Comparison of ENCODE assay signal across 29 cellular contexts in genomic region chr1:229600229-229600628, GRCh38.
"Had no signal": no experiment of that assay in that cellular context is flagged by ENCODE, and none has a peak within 500 bp of the region (broad histone marks: within the 10 kb centered on the region; RNA-seq: fewer than 3 reads in every experiment).

No MANE protein-coding gene starts in this region.

- H3K9me3 Mint-ChIP-seq: activated naive CD4-positive, alpha-beta T cell treated with anti-CD3 and anti-CD28 coated beads, Interleukin-2, amount 50 U/mL, for 72 hours; endodermal cell; naive thymus-derived CD8-positive, alpha-beta T cell; neural progenitor cell; T-helper 1 cell treated with Interleukin-12 subunit alpha and Interleukin-12 subunit beta and Interleukin-4 antibody, amounts not matched to agents 30 μg/mL and 1 μg/mL, for 36 hours had no signal

- H3K9ac ChIP-seq: neural progenitor cell had no signal

- H3K4me3 Mint-ChIP-seq: endodermal cell; naive thymus-derived CD8-positive, alpha-beta T cell; neural progenitor cell; T-helper 1 cell treated with Interleukin-12 subunit alpha and Interleukin-12 subunit beta and Interleukin-4 antibody, amounts not matched to agents 30 μg/mL and 1 μg/mL, for 36 hours had no signal

- H3K27ac ChIP-seq: adrenal gland, brain microvascular endothelial cell, left lung, lower lobe of right lung, neural progenitor cell, right atrium auricular region, testis, upper lobe of left lung, vagina had no signal

- FAIRE-seq: astrocyte, frontal cortex, islet of Langerhans had no signal

- H3K4me1 Mint-ChIP-seq: neural progenitor cell had no signal

- H3K4me3 ChIP-seq: adrenal gland, left lung, lower lobe of right lung, neural progenitor cell, right atrium auricular region, smooth muscle cell, testis, upper lobe of left lung, vagina had no signal

- H3K27me3 Mint-ChIP-seq: naive thymus-derived CD8-positive, alpha-beta T cell had no signal

- H3K27ac Mint-ChIP-seq: activated naive CD4-positive, alpha-beta T cell treated with anti-CD3 and anti-CD28 coated beads, Interleukin-2, amount 50 U/mL, for 72 hours; endodermal cell; naive thymus-derived CD8-positive, alpha-beta T cell; neural progenitor cell; T-helper 1 cell treated with Interleukin-12 subunit alpha and Interleukin-12 subunit beta and Interleukin-4 antibody, amounts not matched to agents 30 μg/mL and 1 μg/mL, for 36 hours had no signal

- H2AFZ ChIP-seq: neural progenitor cell had no signal

- H3K27me3 ChIP-seq: adrenal gland, brain microvascular endothelial cell, left lung, neural progenitor cell, right atrium auricular region, testis, upper lobe of left lung, vagina had no signal

- DNase-seq: activated CD4-positive, alpha-beta T cell treated with anti-CD3 and anti-CD28 coated beads, Interleukin-2, amount 50 U/mL, for 4 hours; activated naive CD4-positive, alpha-beta T cell; activated T-cell treated with anti-CD3 and anti-CD28 coated beads, Interleukin-2, amount 50 U/mL, for 1 hour; adrenal gland; brain microvascular endothelial cell; caudate nucleus; glutamatergic neuron; left lung; lower lobe of right lung; mesenchymal stem cell; naive thymus-derived CD8-positive, alpha-beta T cell; stimulated activated CD4-positive, alpha-beta T cell treated with anti-CD3 and anti-CD28 coated beads, Interleukin-1b, Interleukin-23, amount 100 ng/mL, for 48 hours; stimulated activated CD4-positive, alpha-beta T cell treated with anti-CD3 and anti-CD28 coated beads, Interleukin-4, amount 100 ng/mL, for 4 hours; stimulated activated CD8-positive, alpha-beta memory T cell treated with anti-CD3 and anti-CD28 coated beads, Interleukin-4, amount 100 ng/mL, for 48 hours; stimulated activated naive CD4-positive, alpha-beta T cell; SW 1271; T1000; testis; upper lobe of left lung had no signal

- H3K9me3 ChIP-seq: adrenal gland, left lung, lower lobe of right lung, right atrium auricular region, testis, upper lobe of left lung, vagina had no signal

- ATAC-seq: activated naive CD4-positive, alpha-beta T cell treated with anti-CD3 and anti-CD28 coated beads, Interleukin-2, amount 50 U/mL, for 72 hours; left lung; lower lobe of right lung; naive thymus-derived CD8-positive, alpha-beta T cell had no signal

- H3K4me1 ChIP-seq: lower lobe of right lung, neural progenitor cell, testis had no signal

- H3K4me2 ChIP-seq: neural progenitor cell, smooth muscle cell had no signal
